Comparison of ENCODE assay signal across 12 cellular contexts in the genomic region with DNA sequence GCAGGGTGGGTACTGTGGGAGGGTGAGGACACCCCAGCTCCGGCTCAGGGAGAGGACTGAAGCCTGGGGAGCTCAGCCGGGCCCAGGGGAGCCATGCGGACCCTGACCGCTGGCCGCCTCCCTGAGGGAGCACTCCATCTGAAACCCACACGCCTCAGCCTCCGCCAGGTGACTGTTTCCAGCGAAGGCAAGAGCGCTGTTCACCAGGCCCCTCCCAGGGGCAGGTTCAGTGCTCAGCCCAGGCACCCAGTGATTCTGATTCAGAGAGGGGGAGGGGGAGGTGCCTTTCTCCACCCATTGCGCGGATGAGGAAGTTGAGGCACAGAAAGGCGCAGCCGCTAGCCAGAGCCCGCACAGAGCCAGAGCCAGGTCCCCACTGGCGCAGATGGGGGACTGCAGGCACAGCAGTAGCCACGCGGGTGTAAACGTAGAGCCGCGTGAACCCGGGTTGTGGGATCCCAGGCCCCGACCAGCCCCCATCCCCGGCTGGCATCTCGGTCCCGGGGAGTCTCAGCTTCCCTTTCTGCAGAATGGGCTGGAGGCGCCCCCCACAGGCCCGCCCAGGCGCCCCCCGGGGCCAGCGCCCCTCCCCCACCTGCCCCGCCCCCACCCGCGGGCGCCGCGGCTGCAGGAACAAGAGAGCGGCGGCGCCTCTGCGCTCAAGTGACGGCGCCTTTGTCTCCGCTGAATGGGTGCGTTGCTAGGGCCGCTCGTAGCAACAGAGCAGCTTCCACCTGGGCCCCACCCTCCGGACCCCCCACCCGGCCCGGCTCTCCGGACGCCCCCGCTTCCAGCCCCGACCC. TPM values are rescaled to one million over a fixed set of nuclear protein-coding genes. Genes with fewer than 3 reads are reported as not detected.
DNase-seq lines count a peak whose midpoint lies in the region; ATAC-seq, FAIRE-seq and TF ChIP-seq lines count a peak whose summit lies in the region.
"Had no signal": no experiment of that assay in that cellular context is flagged by ENCODE, and none has a peak within 500 bp of the region (broad histone marks: within the 10 kb centered on the region; RNA-seq: fewer than 3 reads in every experiment).

No MANE protein-coding gene starts in this region.

- H3K27ac Mint-ChIP-seq in stimulated activated naive B cell treated with anti-CD40 and anti-IgM and Interleukin-4, amounts not matched to agents 10 μg/mL and 1 μg/mL and 100 μg/mL, for 72 hours, result no peak overlapping the region
- H3K27ac Mint-ChIP-seq in endothelial cell (ENCODE audit: unreplicated experiment), result no peak overlapping the region
- H3K27ac Mint-ChIP-seq: T-cell had no signal

- peak; percentile 36 to 45 for ATAC-seq in stimulated activated naive B cell treated with anti-CD40 and anti-IgM and Interleukin-4, amounts not matched to agents 10 μg/mL and 1 μg/mL and 100 μg/mL, for 72 hours (replicated peaks)
- ATAC-seq: T-cell had no signal

- H3K36me3 Mint-ChIP-seq in stimulated activated naive B cell treated with anti-CD40 and anti-IgM and Interleukin-4, amounts not matched to agents 10 μg/mL and 1 μg/mL and 100 μg/mL, for 72 hours, result no peaks in the 10 kb centered on the region
- no peaks in the 10 kb centered on the region for H3K36me3 Mint-ChIP-seq in endothelial cell (ENCODE audit: low read depth, unreplicated experiment)
- H3K36me3 Mint-ChIP-seq: T-cell had no signal

- peaks cover 47 to 70% of the 10 kb centered on the region in 2 donors for H3K27me3 Mint-ChIP-seq in stimulated activated naive B cell treated with anti-CD40 and anti-IgM and Interleukin-4, amounts not matched to agents 10 μg/mL and 1 μg/mL and 100 μg/mL, for 72 hours
- H3K27me3 Mint-ChIP-seq in endothelial cell (ENCODE audit: unreplicated experiment), result peaks cover 14% of the 10 kb centered on the region

- peaks cover 1 to 5% of the 10 kb centered on the region in 2 donors for H3K4me1 Mint-ChIP-seq in stimulated activated naive B cell treated with anti-CD40 and anti-IgM and Interleukin-4, amounts not matched to agents 10 μg/mL and 1 μg/mL and 100 μg/mL, for 72 hours
- no peaks in the 10 kb centered on the region for H3K4me1 Mint-ChIP-seq in endothelial cell (ENCODE audit: unreplicated experiment)
- H3K4me1 Mint-ChIP-seq: T-cell had no signal

- H3K9me3 Mint-ChIP-seq in stimulated activated naive B cell treated with anti-CD40 and anti-IgM and Interleukin-4, amounts not matched to agents 10 μg/mL and 1 μg/mL and 100 μg/mL, for 72 hours, result no peaks in the 10 kb centered on the region
- H3K9me3 Mint-ChIP-seq in endothelial cell (ENCODE audit: unreplicated experiment), result no peaks in the 10 kb centered on the region
- H3K9me3 Mint-ChIP-seq: T-cell had no signal

- TF ChIP-seq CTCF in endothelial cell (IDR thresholded peaks at IDR 0.05; ENCODE audit: unreplicated experiment), result no peak

- no peak for FAIRE-seq in frontal cortex (lab: Jason Lieb, UNC)

- no peak overlapping the region for H3K4me3 Mint-ChIP-seq in stimulated activated naive B cell treated with anti-CD40 and anti-IgM and Interleukin-4, amounts not matched to agents 10 μg/mL and 1 μg/mL and 100 μg/mL, for 72 hours
- H3K4me3 Mint-ChIP-seq in endothelial cell (ENCODE audit: unreplicated experiment), result no peak overlapping the region

- peak; percentile 15 for DNase-seq in activated CD4-positive, alpha-beta T cell treated with anti-CD3 and anti-CD28 coated beads for 48 hours
- DNase-seq in activated CD4-positive, alpha-beta T cell treated with anti-CD3 and anti-CD28 coated beads for 1 hour, result no peak
- DNase-seq in NCI-H2196 (lab: John Stamatoyannopoulos, UW; ENCODE audit: unreplicated experiment) (peak; percentile 56), frontal cortex (ENCODE audit: low spot score in 2 of 2) (peak; percentile 60 to 76), SW480 (ENCODE audit: low spot score) (no peak), endothelial cell (ENCODE audit: low spot score) (no peak)
- DNase-seq in stimulated activated naive B cell treated with anti-CD40 and anti-IgM and Interleukin-4, amounts not matched to agents 10 μg/mL and 1 μg/mL and 100 μg/mL, for 72 hours, result no peak
- DNase-seq in stimulated activated CD4-positive, alpha-beta T cell treated with anti-CD3 and anti-CD28 coated beads, Interleukin-2, amount 100 ng/mL, for 24 hours, result no peak
- DNase-seq: cortex of kidney, kidney glomerular epithelial cell, T-cell had no signal

RNA-seq across cellular contexts. Expression of gene ADGRD2, which starts 27.2 kb away (rescaled TPM):
- not detected for total RNA-seq in frontal cortex
- total RNA-seq in endothelial cell (ENCODE audit: unreplicated experiment), result not detected
- total RNA-seq: renal cortical epithelial cell, T-cell had no signal

RNA-seq across cellular contexts. Expression of gene NR5A1, which starts 29.8 kb away (rescaled TPM):
- not detected for total RNA-seq in frontal cortex
- 1.2 TPM for total RNA-seq in endothelial cell (ENCODE audit: unreplicated experiment)
- total RNA-seq: renal cortical epithelial cell had no signal

Comparison
In these comparisons a context has a peak if more than half of its experiments do, and no peak if none do; other contexts are left out.
1. DNase-seq: peak in activated CD4-positive, alpha-beta T cell treated with anti-CD3 and anti-CD28 coated beads for 48 hours (single experiment), NCI-H2196 (single experiment) and frontal cortex (2 of 2); none in activated CD4-positive, alpha-beta T cell treated with anti-CD3 and anti-CD28 coated beads for 1 hour (single experiment), stimulated activated naive B cell treated with anti-CD40 and anti-IgM and Interleukin-4, amounts not matched to agents 10 μg/mL and 1 μg/mL and 100 μg/mL, for 72 hours (single experiment), SW480 (single experiment), endothelial cell (single experiment) and stimulated activated CD4-positive, alpha-beta T cell treated with anti-CD3 and anti-CD28 coated beads, Interleukin-2, amount 100 ng/mL, for 24 hours (0 of 2).